1 cellular context compared by ENCODE assay signal in the genomic region with DNA sequence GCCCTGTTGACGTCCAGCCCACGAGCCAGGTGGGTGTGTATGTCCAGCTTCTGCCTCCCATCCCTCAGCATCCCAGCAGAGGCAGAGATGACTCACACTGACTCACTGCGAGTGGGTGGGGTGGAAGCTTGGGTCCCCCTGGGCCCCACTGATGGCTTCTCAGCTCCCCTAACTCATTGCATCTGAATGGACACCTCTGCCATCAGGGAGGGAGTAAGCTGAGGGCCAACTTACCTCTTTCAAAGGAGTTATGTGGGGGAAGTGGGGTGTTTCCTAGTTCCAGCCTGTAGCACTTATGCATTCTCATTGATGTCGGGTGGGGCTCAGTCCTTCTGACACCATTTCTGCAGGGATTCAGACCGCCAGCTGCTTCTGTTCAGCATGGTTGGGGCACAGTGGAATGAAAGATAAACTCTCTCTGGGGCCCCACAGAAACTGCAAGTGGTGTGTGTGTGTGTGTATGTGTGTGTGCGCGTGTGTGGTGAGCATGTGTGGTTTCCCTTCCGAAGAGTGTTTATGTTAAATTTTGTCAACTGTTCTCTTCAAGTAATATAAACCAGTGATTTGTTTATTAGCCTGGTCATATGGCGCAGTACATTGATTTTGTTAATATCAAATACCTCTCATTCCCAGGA.
TF ChIP-seq lines count a peak whose summit lies in the region.

No MANE protein-coding gene starts in this region.

TF ChIP-seq in GM23338, 12 proteins besides CTCF, POLR2A, EP300 and RAD21 (continued from another document):
- TF ChIP-seq, protein P1, sequence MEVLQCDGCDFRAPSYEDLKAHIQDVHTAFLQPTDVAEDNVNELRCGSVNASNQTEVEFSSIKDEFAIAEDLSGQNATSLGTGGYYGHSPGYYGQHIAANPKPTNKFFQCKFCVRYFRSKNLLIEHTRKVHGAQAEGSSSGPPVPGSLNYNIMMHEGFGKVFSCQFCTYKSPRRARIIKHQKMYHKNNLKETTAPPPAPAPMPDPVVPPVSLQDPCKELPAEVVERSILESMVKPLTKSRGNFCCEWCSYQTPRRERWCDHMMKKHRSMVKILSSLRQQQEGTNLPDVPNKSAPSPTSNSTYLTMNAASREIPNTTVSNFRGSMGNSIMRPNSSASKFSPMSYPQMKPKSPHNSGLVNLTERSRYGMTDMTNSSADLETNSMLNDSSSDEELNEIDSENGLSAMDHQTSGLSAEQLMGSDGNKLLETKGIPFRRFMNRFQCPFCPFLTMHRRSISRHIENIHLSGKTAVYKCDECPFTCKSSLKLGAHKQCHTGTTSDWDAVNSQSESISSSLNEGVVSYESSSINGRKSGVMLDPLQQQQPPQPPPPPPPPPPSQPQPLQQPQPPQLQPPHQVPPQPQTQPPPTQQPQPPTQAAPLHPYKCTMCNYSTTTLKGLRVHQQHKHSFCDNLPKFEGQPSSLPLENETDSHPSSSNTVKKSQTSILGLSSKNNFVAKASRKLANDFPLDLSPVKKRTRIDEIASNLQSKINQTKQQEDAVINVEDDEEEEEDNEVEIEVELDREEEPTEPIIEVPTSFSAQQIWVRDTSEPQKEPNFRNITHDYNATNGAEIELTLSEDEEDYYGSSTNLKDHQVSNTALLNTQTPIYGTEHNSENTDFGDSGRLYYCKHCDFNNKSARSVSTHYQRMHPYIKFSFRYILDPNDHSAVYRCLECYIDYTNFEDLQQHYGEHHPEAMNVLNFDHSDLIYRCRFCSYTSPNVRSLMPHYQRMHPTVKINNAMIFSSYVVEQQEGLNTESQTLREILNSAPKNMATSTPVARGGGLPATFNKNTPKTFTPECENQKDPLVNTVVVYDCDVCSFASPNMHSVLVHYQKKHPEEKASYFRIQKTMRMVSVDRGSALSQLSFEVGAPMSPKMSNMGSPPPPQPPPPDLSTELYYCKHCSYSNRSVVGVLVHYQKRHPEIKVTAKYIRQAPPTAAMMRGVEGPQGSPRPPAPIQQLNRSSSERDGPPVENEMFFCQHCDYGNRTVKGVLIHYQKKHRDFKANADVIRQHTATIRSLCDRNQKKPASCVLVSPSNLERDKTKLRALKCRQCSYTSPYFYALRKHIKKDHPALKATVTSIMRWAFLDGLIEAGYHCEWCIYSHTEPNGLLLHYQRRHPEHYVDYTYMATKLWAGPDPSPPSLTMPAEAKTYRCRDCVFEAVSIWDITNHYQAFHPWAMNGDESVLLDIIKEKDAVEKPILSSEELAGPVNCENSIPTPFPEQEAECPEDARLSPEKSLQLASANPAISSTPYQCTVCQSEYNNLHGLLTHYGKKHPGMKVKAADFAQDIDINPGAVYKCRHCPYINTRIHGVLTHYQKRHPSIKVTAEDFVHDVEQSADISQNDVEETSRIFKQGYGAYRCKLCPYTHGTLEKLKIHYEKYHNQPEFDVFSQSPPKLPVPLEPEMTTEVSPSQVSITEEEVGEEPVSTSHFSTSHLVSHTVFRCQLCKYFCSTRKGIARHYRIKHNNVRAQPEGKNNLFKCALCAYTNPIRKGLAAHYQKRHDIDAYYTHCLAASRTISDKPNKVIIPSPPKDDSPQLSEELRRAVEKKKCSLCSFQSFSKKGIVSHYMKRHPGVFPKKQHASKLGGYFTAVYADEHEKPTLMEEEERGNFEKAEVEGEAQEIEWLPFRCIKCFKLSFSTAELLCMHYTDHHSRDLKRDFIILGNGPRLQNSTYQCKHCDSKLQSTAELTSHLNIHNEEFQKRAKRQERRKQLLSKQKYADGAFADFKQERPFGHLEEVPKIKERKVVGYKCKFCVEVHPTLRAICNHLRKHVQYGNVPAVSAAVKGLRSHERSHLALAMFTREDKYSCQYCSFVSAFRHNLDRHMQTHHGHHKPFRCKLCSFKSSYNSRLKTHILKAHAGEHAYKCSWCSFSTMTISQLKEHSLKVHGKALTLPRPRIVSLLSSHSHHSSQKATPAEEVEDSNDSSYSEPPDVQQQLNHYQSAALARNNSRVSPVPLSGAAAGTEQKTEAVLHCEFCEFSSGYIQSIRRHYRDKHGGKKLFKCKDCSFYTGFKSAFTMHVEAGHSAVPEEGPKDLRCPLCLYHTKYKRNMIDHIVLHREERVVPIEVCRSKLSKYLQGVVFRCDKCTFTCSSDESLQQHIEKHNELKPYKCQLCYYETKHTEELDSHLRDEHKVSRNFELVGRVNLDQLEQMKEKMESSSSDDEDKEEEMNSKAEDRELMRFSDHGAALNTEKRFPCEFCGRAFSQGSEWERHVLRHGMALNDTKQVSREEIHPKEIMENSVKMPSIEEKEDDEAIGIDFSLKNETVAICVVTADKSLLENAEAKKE (CRISPR knock-in tag; IDR thresholded peaks at IDR 0.05), result no peak
- no peak for TF ChIP-seq NANOG (IDR thresholded peaks at IDR 0.05; ENCODE audit: borderline replicate concordance)
- TF ChIP-seq, protein P2, sequence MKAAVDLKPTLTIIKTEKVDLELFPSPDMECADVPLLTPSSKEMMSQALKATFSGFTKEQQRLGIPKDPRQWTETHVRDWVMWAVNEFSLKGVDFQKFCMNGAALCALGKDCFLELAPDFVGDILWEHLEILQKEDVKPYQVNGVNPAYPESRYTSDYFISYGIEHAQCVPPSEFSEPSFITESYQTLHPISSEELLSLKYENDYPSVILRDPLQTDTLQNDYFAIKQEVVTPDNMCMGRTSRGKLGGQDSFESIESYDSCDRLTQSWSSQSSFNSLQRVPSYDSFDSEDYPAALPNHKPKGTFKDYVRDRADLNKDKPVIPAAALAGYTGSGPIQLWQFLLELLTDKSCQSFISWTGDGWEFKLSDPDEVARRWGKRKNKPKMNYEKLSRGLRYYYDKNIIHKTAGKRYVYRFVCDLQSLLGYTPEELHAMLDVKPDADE (IDR thresholded peaks at IDR 0.05), result no peak
TF ChIP-seq in GM23338: peak in this region for 0.
